14 cellular contexts compared by ENCODE assay signal in genomic region chr13:98385591-98385990, GRCh38.
DNase-seq lines count a peak whose midpoint lies in the region; ATAC-seq and TF ChIP-seq lines count a peak whose summit lies in the region.
"Had no signal": no experiment of that assay in that cellular context is flagged by ENCODE, and none has a peak within 500 bp of the region (broad histone marks: within the 10 kb centered on the region; RNA-seq: fewer than 3 reads in every experiment).

No MANE protein-coding gene starts in this region.

- H3K27ac ChIP-seq in endodermal cell (ENCODE audit: low read depth, low read length) (no peak overlapping the region), thyroid gland (peak overlapping the region; percentile 56 to 82 (median 76))

- intact Hi-C loops in thyroid gland (cut with DNase I), result no loop called here

- ATAC-seq in HG02885 (IDR thresholded peaks at IDR 0.05; ENCODE audit: poor library complexity, unreplicated experiment), result no peak
- ATAC-seq: HepG2 had no signal

- no peaks in the 10 kb centered on the region for H3K4me1 ChIP-seq in endodermal cell (ENCODE audit: control insufficient read depth, insufficient read depth, low read length)
- H3K4me1 ChIP-seq in thyroid gland, result peaks cover 47 to 64% of the 10 kb centered on the region in 2 donors

- no peak overlapping the region for H3K4me3 ChIP-seq in endodermal cell (ENCODE audit: low read length)
- no peak overlapping the region for H3K4me3 ChIP-seq in thyroid gland (replicated peaks in 1 of 3)

- H3K4me3 Mint-ChIP-seq in endodermal cell, result no peak overlapping the region
- H3K4me3 Mint-ChIP-seq in nephron progenitor cell, result no peak overlapping the region
- H3K4me3 Mint-ChIP-seq: B cell; CD4-positive, CD25-positive, alpha-beta regulatory T cell had no signal

- H3K36me3 ChIP-seq in endodermal cell (ENCODE audit: control insufficient read depth, insufficient read depth, low read length), result peaks cover 98% of the 10 kb centered on the region
- peaks cover 0 to 2% of the 10 kb centered on the region in 2 donors for H3K36me3 ChIP-seq in thyroid gland

- TF ChIP-seq CTCF in endodermal cell (conservative IDR thresholded peaks at IDR 0.05), result no peak
- TF ChIP-seq CTCF in nephron progenitor cell (IDR thresholded peaks at IDR 0.05), result no peak
- no peak for TF ChIP-seq CTCF in thyroid gland (IDR thresholded peaks at IDR 0.05)

- no peak for TF ChIP-seq POLR2A in thyroid gland (IDR thresholded peaks at IDR 0.05)

- H3K27me3 ChIP-seq in endodermal cell (ENCODE audit: control insufficient read depth, insufficient read depth, low read length, poor library complexity, severe bottlenecking), result no peaks in the 10 kb centered on the region
- H3K27me3 ChIP-seq in thyroid gland, result no peaks in the 10 kb centered on the region

- H3K27ac Mint-ChIP-seq in endodermal cell (peak overlapping the region; percentile 78), nephron progenitor cell (peak overlapping the region; percentile 89)
- H3K27ac Mint-ChIP-seq: B cell; CD4-positive, CD25-positive, alpha-beta regulatory T cell had no signal

- DNase-seq in NCI-H187 treated with DMSO at 0.1 percent for 48 hours (lab: John Stamatoyannopoulos, UW) (peak; percentile 34), endodermal cell (no peak), nephron progenitor cell (no peak), thyroid gland (peak; percentile 55 to 83), 8988T (no peak), nucleus accumbens (lab: John Stamatoyannopoulos, UW) (no peak)
- DNase-seq: CD4-positive, CD25-positive, alpha-beta regulatory T cell; H7; KG1; NCI-H1436 treated with DMSO at 0.1 percent for 48 hours; NCI-H510A had no signal

- H3K27me3 Mint-ChIP-seq in endodermal cell (ENCODE audit: insufficient read depth) (no peaks in the 10 kb centered on the region), nephron progenitor cell (ENCODE audit: low read depth, poor library complexity) (no peaks in the 10 kb centered on the region)

- peaks cover 84% of the 10 kb centered on the region for H3K36me3 Mint-ChIP-seq in endodermal cell (ENCODE audit: low read depth)
- H3K36me3 Mint-ChIP-seq in nephron progenitor cell (ENCODE audit: low read depth), result peaks cover 93% of the 10 kb centered on the region
- H3K36me3 Mint-ChIP-seq: CD4-positive, CD25-positive, alpha-beta regulatory T cell had no signal

- no peaks in the 10 kb centered on the region for H3K9me3 ChIP-seq in endodermal cell (ENCODE audit: control insufficient read depth, low read length)
- no peaks in the 10 kb centered on the region for H3K9me3 ChIP-seq in thyroid gland

- H3K9me3 Mint-ChIP-seq in endodermal cell (no peaks in the 10 kb centered on the region), nephron progenitor cell (no peaks in the 10 kb centered on the region)
- H3K9me3 Mint-ChIP-seq: CD4-positive, CD25-positive, alpha-beta regulatory T cell had no signal

- WGBS in endodermal cell (ENCODE audit: insufficient coverage in 1 of 2, insufficient read length in 1 of 2), 2 experiments, result 95 to 97% methylated on average over 10 of the region's 10 CpGs
- 36 to 43% methylated on average over 10 of the region's 10 CpGs for WGBS in thyroid gland, 2 donors

- H3K4me1 Mint-ChIP-seq in endodermal cell (no peaks in the 10 kb centered on the region), nephron progenitor cell (peaks cover 57% of the 10 kb centered on the region)
- H3K4me1 Mint-ChIP-seq: B cell; CD4-positive, CD25-positive, alpha-beta regulatory T cell had no signal

- H3K9ac ChIP-seq in endodermal cell (ENCODE audit: extremely low read depth, low read length, poor library complexity, severe bottlenecking), result no peak overlapping the region

Comparison
In these comparisons a context has a peak if more than half of its experiments do, and no peak if none do; other contexts are left out.
1. DNase-seq: peak in NCI-H187 treated with DMSO at 0.1 percent for 48 hours (single experiment) and thyroid gland (2 of 2); none in endodermal cell (single experiment), nephron progenitor cell (single experiment), 8988T (single experiment) and nucleus accumbens (0 of 56).